ENCODE assay signal across 29 cellular contexts in the genomic region with DNA sequence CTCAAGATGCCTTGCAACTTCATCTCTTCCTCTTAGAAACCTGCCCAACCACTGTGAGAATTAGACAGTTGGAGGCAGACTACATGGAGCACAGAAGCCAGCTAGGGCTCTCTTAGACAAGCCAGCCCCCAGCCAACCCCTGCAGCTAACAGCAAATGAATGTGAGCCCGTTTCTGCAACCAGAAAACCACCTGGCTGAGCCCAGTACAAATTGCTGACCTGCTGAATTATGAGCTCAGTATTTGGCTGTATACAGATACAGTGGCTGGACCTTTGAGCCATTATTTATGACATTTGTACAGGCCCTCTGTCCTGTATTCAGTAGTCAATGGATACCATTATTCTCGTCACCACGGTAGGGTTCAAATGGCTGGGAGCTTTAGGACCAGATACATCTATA.
"Had no signal": no experiment of that assay in that cellular context is flagged by ENCODE, and none has a peak within 500 bp of the region (broad histone marks: within the 10 kb centered on the region; RNA-seq: fewer than 3 reads in every experiment).

No MANE protein-coding gene starts in this region.

- FAIRE-seq: urothelium cell line had no signal

- H3K27ac ChIP-seq: stomach, suprapubic skin, testis, thoracic aorta, thyroid gland, tibial artery, tibial nerve, transverse colon, upper lobe of left lung, upper lobe of right lung, uterus, vagina had no signal

- H3K27me3 ChIP-seq: testis, thyroid gland, tibial artery, tibial nerve, transverse colon, upper lobe of left lung, upper lobe of right lung, uterus, vagina had no signal

- DNase-seq: stimulated activated CD4-positive, alpha-beta T cell treated with anti-CD3 and anti-CD28 coated beads, Interleukin-2, amount 100 ng/mL, for 48 hours; stimulated activated CD4-positive, alpha-beta T cell treated with anti-CD3 and anti-CD28 coated beads, Interleukin-4, amount 100 ng/mL, for 1 hour; stimulated activated CD4-positive, alpha-beta T cell treated with anti-CD3 and anti-CD28 coated beads, Interleukin-4, amount 100 ng/mL, for 24 hours; stimulated activated CD4-positive, alpha-beta T cell treated with anti-CD3 and anti-CD28 coated beads, Interleukin-4, amount 100 ng/mL, for 4 hours; stimulated activated CD8-positive, alpha-beta memory T cell treated with anti-CD3 and anti-CD28 coated beads, Interleukin-4, amount 100 ng/mL, for 48 hours; stimulated activated naive B cell treated with anti-CD40 and anti-IgM and Interleukin-4, amounts not matched to agents 10 μg/mL and 1 μg/mL and 100 μg/mL, for 72 hours; stimulated activated naive CD4-positive, alpha-beta T cell; stimulated activated naive CD4-positive, alpha-beta T cell treated with Interleukin-2 at 50 U/mL for 16 hours; stimulated activated naive CD8-positive, alpha-beta T cell treated with anti-CD3 and anti-CD28 coated beads, Interleukin-15, amount 100 ng/mL, for 72 hours; stimulated activated naive CD8-positive, alpha-beta T cell treated with anti-CD3 and anti-CD28 coated beads, Interleukin-15, Interleukin-2, amounts not matched to agents 100 U/mL and 50 U/mL, for 24 hours; stomach; substantia nigra; testis; thyroid gland; tibial artery; transverse colon; trophoblast cell; upper lobe of left lung; upper lobe of right lung; uterus had no signal

- H3K36me3 ChIP-seq: stomach, suprapubic skin, thoracic aorta, thyroid gland, tibial artery, tibial nerve, transverse colon, upper lobe of left lung, upper lobe of right lung, uterus, vagina had no signal

- H3K9me3 ChIP-seq: suprapubic skin, testis, thoracic aorta, thyroid gland, transverse colon, upper lobe of right lung, uterus, vagina had no signal

- H3K27ac Mint-ChIP-seq: stimulated activated effector memory CD8-positive, alpha-beta T cell treated with anti-CD3 and anti-CD28 coated beads, Interleukin-12 subunit alpha, Interleukin-12 subunit beta, amount 100 ng/mL, for 72 hours; stimulated activated memory B cell treated with anti-CD40 and anti-IgM and Interleukin-4, amounts not matched to agents 10 μg/mL and 1 μg/mL and 100 μg/mL, for 72 hours; stimulated activated naive B cell treated with anti-CD40 and anti-IgM and Interleukin-4, amounts not matched to agents 10 μg/mL and 1 μg/mL and 100 μg/mL, for 72 hours; stimulated activated naive CD8-positive, alpha-beta T cell treated with anti-CD3 and anti-CD28 coated beads, Interleukin-15, amount 100 ng/mL, for 72 hours; stimulated activated naive CD8-positive, alpha-beta T cell treated with anti-CD3 and anti-CD28 coated beads, Interleukin-15, Interleukin-2, amounts not matched to agents 100 ng/mL and 50 ng/mL, for 24 hours; type B pancreatic cell had no signal

- H3K4me3 ChIP-seq: stomach, suprapubic skin, testis, thoracic aorta, thyroid gland, tibial artery, tibial nerve, transverse colon, upper lobe of left lung, upper lobe of right lung, uterus, vagina had no signal

- H3K27me3 Mint-ChIP-seq: stimulated activated memory B cell treated with anti-CD40 and anti-IgM and Interleukin-4, amounts not matched to agents 10 μg/mL and 1 μg/mL and 100 μg/mL, for 72 hours; stimulated activated naive CD8-positive, alpha-beta T cell treated with anti-CD3 and anti-CD28 coated beads, Interleukin-15, amount 100 ng/mL, for 72 hours had no signal

- ATAC-seq: stimulated activated effector memory CD8-positive, alpha-beta T cell treated with anti-CD3 and anti-CD28 coated beads, Interleukin-12 subunit alpha, Interleukin-12 subunit beta, amount 100 ng/mL, for 72 hours; stimulated activated memory B cell treated with anti-CD40 and anti-IgM and Interleukin-4, amounts not matched to agents 10 μg/mL and 1 μg/mL and 100 μg/mL, for 72 hours; stimulated activated naive B cell treated with anti-CD40 and anti-IgM and Interleukin-4, amounts not matched to agents 10 μg/mL and 1 μg/mL and 100 μg/mL, for 72 hours; stimulated activated naive CD8-positive, alpha-beta T cell treated with anti-CD3 and anti-CD28 coated beads, Interleukin-15, amount 100 ng/mL, for 72 hours; stimulated activated naive CD8-positive, alpha-beta T cell treated with anti-CD3 and anti-CD28 coated beads, Interleukin-15, Interleukin-2, amounts not matched to agents 100 U/mL and 50 U/mL, for 24 hours; upper lobe of right lung had no signal

- H3K4me1 ChIP-seq: stomach, suprapubic skin, testis, thyroid gland, tibial artery, tibial nerve, transverse colon, upper lobe of left lung, upper lobe of right lung, uterus, vagina had no signal

- H3K4me3 Mint-ChIP-seq: stimulated activated effector memory CD8-positive, alpha-beta T cell treated with anti-CD3 and anti-CD28 coated beads, Interleukin-12 subunit alpha, Interleukin-12 subunit beta, amount 100 ng/mL, for 72 hours; stimulated activated memory B cell treated with anti-CD40 and anti-IgM and Interleukin-4, amounts not matched to agents 10 μg/mL and 1 μg/mL and 100 μg/mL, for 72 hours; stimulated activated naive B cell treated with anti-CD40 and anti-IgM and Interleukin-4, amounts not matched to agents 10 μg/mL and 1 μg/mL and 100 μg/mL, for 72 hours; stimulated activated naive CD8-positive, alpha-beta T cell treated with anti-CD3 and anti-CD28 coated beads, Interleukin-15, amount 100 ng/mL, for 72 hours; stimulated activated naive CD8-positive, alpha-beta T cell treated with anti-CD3 and anti-CD28 coated beads, Interleukin-15, Interleukin-2, amounts not matched to agents 100 ng/mL and 50 ng/mL, for 24 hours; type B pancreatic cell had no signal

- H3K4me1 Mint-ChIP-seq: stimulated activated effector memory CD8-positive, alpha-beta T cell treated with anti-CD3 and anti-CD28 coated beads, Interleukin-12 subunit alpha, Interleukin-12 subunit beta, amount 100 ng/mL, for 72 hours; stimulated activated memory B cell treated with anti-CD40 and anti-IgM and Interleukin-4, amounts not matched to agents 10 μg/mL and 1 μg/mL and 100 μg/mL, for 72 hours; stimulated activated naive B cell treated with anti-CD40 and anti-IgM and Interleukin-4, amounts not matched to agents 10 μg/mL and 1 μg/mL and 100 μg/mL, for 72 hours; stimulated activated naive CD8-positive, alpha-beta T cell treated with anti-CD3 and anti-CD28 coated beads, Interleukin-15, amount 100 ng/mL, for 72 hours had no signal

- H3K36me3 Mint-ChIP-seq: stimulated activated effector memory CD8-positive, alpha-beta T cell treated with anti-CD3 and anti-CD28 coated beads, Interleukin-12 subunit alpha, Interleukin-12 subunit beta, amount 100 ng/mL, for 72 hours; stimulated activated memory B cell treated with anti-CD40 and anti-IgM and Interleukin-4, amounts not matched to agents 10 μg/mL and 1 μg/mL and 100 μg/mL, for 72 hours; stimulated activated naive B cell treated with anti-CD40 and anti-IgM and Interleukin-4, amounts not matched to agents 10 μg/mL and 1 μg/mL and 100 μg/mL, for 72 hours; type B pancreatic cell had no signal

- H3K9me3 Mint-ChIP-seq: stimulated activated memory B cell treated with anti-CD40 and anti-IgM and Interleukin-4, amounts not matched to agents 10 μg/mL and 1 μg/mL and 100 μg/mL, for 72 hours; stimulated activated naive CD8-positive, alpha-beta T cell treated with anti-CD3 and anti-CD28 coated beads, Interleukin-15, amount 100 ng/mL, for 72 hours; type B pancreatic cell had no signal
